8 cellular contexts compared by ENCODE assay signal in the genomic region with DNA sequence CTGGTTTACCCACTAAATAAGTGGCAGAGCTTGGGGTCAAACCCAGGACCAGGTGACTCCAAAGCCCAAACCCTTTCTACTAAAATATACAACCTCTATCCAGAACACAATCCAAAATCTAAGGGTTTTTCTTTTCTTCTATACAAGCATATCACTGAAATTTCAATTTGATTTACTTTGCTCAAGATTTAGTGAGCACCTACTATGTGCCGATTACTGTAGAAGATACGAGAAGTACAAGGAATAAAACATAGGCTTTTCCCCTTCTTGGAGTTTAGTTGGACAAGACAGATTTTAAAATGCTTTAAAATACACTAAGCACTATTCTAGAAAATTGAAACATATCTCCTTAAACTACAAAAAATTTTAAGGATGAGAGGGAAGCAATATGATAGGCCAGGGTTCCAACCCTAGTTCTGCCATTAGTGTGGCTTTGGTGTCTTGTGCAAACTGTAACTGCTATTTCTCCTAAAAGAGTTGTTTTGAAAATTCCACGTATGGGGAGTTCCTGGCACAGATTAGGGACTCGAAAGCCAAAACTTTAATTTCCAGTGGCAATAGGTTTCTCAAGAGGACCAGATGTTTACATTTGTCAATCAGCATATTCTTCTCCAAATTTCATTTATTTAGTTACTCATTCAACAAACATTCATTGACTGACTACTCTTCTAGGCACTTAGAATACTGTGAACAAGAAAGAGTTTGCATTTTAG. TPM values are rescaled to one million over a fixed set of nuclear protein-coding genes. Genes with fewer than 3 reads are reported as not detected.
DNase-seq lines count a peak whose midpoint lies in the region; ATAC-seq, FAIRE-seq and TF ChIP-seq lines count a peak whose summit lies in the region.

No MANE protein-coding gene starts in this region.

- no peak for FAIRE-seq in GM19239 (lab: Jason Lieb, UNC)

- H4K20me1 ChIP-seq in KMS-11 (ENCODE audit: insufficient read depth), result no peaks in the 10 kb centered on the region

- peak overlapping the region; percentile 91; the same call in 1 of the 2 replicates for H3K4me3 ChIP-seq in BJ (ENCODE audit: low read depth, low read length)
- H3K4me3 ChIP-seq in KMS-11 (IDR thresholded peaks at IDR 0.05; ENCODE audit: insufficient read depth, low read depth, low read length), result no peak overlapping the region
- peak overlapping the region; percentile 90 for H3K4me3 ChIP-seq in cardiac fibroblast (replicated peaks in 1 of 2; ENCODE audit: low read depth in 2 of 2, low read length in 2 of 2)

- CTCF ChIA-PET in BJ (lab: Yijun Ruan, JAX), result no interaction called here

- peaks cover 29 to 66% (median 62%) of the 10 kb centered on the region in 4 donors for H3K4me1 Mint-ChIP-seq in naive thymus-derived CD8-positive, alpha-beta T cell

- ATAC-seq in naive thymus-derived CD8-positive, alpha-beta T cell, result no peak
- no peak for ATAC-seq in HG03520 (IDR thresholded peaks at IDR 0.05; ENCODE audit: unreplicated experiment)
- ATAC-seq in HG03196 (IDR thresholded peaks at IDR 0.05; ENCODE audit: unreplicated experiment), result no peak

- peak overlapping the region; percentile 80; the same call in 1 of the 2 replicates for H3K4me2 ChIP-seq in KMS-11

- peak overlapping the region; percentile 4 to 99 (median 88) for H3K4me3 Mint-ChIP-seq in naive thymus-derived CD8-positive, alpha-beta T cell

- no peak overlapping the region for H2AFZ ChIP-seq in KMS-11 (ENCODE audit: low read depth)

- no peak overlapping the region for H3K9ac ChIP-seq in KMS-11

- H3K4me1 ChIP-seq in KMS-11 (ENCODE audit: low read depth, poor library complexity, severe bottlenecking), result peaks cover 32% of the 10 kb centered on the region

- H3K27ac Mint-ChIP-seq in naive thymus-derived CD8-positive, alpha-beta T cell, result peak overlapping the region in 3 of 10 donors; percentile 67 to 93 (median 80)

- no peak for TF ChIP-seq CTCF in BJ (IDR thresholded peaks at IDR 0.05; ENCODE audit: insufficient read depth, low read depth, low read length)
- no peak for TF ChIP-seq CTCF in KMS-11 (conservative IDR thresholded peaks at IDR 0.05; ENCODE audit: low read depth, low read length)
- no peak for TF ChIP-seq CTCF in cardiac fibroblast (IDR thresholded peaks at IDR 0.05; ENCODE audit: low read depth, low read length)

- no peaks in the 10 kb centered on the region for H3K27me3 ChIP-seq in BJ (ENCODE audit: control insufficient read depth, insufficient read depth, low read length)
- H3K27me3 ChIP-seq in KMS-11 (ENCODE audit: insufficient read depth, low read depth), result no peaks in the 10 kb centered on the region

- no peaks in the 10 kb centered on the region for H3K9me3 Mint-ChIP-seq in naive thymus-derived CD8-positive, alpha-beta T cell

- no peak for DNase-seq in BJ (ENCODE audit: low read depth)
- peak; percentile 81 to 87 for DNase-seq in cardiac fibroblast (ENCODE audit: low read depth in 2 of 2)
- DNase-seq in naive thymus-derived CD8-positive, alpha-beta T cell, result no peak
- DNase-seq in GM19239 (ENCODE audit: insufficient read length, low spot score), result no peak
- no peak for DNase-seq in T1000 (lab: John Stamatoyannopoulos, UW)

- peaks cover 1% of the 10 kb centered on the region for H3K36me3 ChIP-seq in BJ (ENCODE audit: control insufficient read depth, insufficient read depth, low read length)
- no peaks in the 10 kb centered on the region for H3K36me3 ChIP-seq in KMS-11 (ENCODE audit: insufficient read depth)

- no peaks in the 10 kb centered on the region for H3K27me3 Mint-ChIP-seq in naive thymus-derived CD8-positive, alpha-beta T cell

- POLR2A ChIA-PET in BJ (lab: Charles Lee), result no interaction called here
- POLR2A ChIA-PET in naive thymus-derived CD8-positive, alpha-beta T cell (lab: Charles Lee), result no interaction called here

- peaks cover 20% of the 10 kb centered on the region; the same call in 1 of the 2 replicates for H3K79me2 ChIP-seq in KMS-11 (ENCODE audit: insufficient read depth, low read depth)

- peaks cover 0 to 10% (median 0%) of the 10 kb centered on the region in 3 donors for H3K36me3 Mint-ChIP-seq in naive thymus-derived CD8-positive, alpha-beta T cell

- H3K27ac ChIP-seq in KMS-11, result no peak overlapping the region

RNA-seq across cellular contexts. Expression of a gene that starts 2.6 kb away (rescaled TPM):
- 28.0 and 40.1 TPM in 2 replicates for polyA plus RNA-seq in BJ (2011; rRNA removed)
- 16.3 and 16.4 TPM in 2 replicates for polyA minus RNA-seq in BJ (2011; rRNA and poly(A)+ RNA removed)
- 10 to 100 TPM; 41.5 to 44.4 TPM for total RNA-seq in naive thymus-derived CD8-positive, alpha-beta T cell
- polyA plus RNA-seq in naive thymus-derived CD8-positive, alpha-beta T cell, result 1 to 10 TPM; 1.8 to 2.5 (median 2.4) TPM

RNA-seq across cellular contexts. Expression of a gene that starts 2.8 kb away (rescaled TPM):
- 93.4 and 174 TPM in 2 replicates for polyA plus RNA-seq in BJ (2011; rRNA removed)
- polyA minus RNA-seq in BJ (2011; rRNA and poly(A)+ RNA removed), result 34.3 and 42.0 TPM in 2 replicates
- 10 to 100 TPM; 21.9 to 26.2 TPM for total RNA-seq in naive thymus-derived CD8-positive, alpha-beta T cell
- polyA plus RNA-seq in naive thymus-derived CD8-positive, alpha-beta T cell, result 10 to 100 TPM; 45.3 to 48.8 (median 46.0) TPM

RNA-seq across cellular contexts. Expression of a gene that starts 16.4 kb away (rescaled TPM):
- 1.3 and 1.6 TPM in 2 replicates for polyA plus RNA-seq in BJ (2011; rRNA removed)
- polyA minus RNA-seq in BJ (2011; rRNA and poly(A)+ RNA removed), result 1.3 and 1.6 TPM in 2 replicates
- 1 to 10 TPM; 1.7 to 2.0 TPM for total RNA-seq in naive thymus-derived CD8-positive, alpha-beta T cell
- under 1 TPM in 1 of 3 donors, not detected in 2; 0.16 TPM for polyA plus RNA-seq in naive thymus-derived CD8-positive, alpha-beta T cell

Comparison
In these comparisons a context has a peak if more than half of its experiments do, and no peak if none do; other contexts are left out.
1. DNase-seq: peak in cardiac fibroblast (2 of 2); none in BJ (single experiment), naive thymus-derived CD8-positive, alpha-beta T cell (0 of 10), GM19239 (single experiment) and T1000 (single experiment).